In genomic region chr12:6116481-6117021, GRCh38 we compare ENCODE assay signal across 1 cellular context.
TF ChIP-seq lines count a peak whose summit lies in the region.

No MANE protein-coding gene starts in this region.

TF ChIP-seq in H1, 55 proteins besides CTCF, POLR2A, EP300 and RAD21 (continued from another document):
- no peak for TF ChIP-seq ATF2 (IDR thresholded peaks at IDR 0.05; ENCODE audit: low read length)
- no peak for TF ChIP-seq POU5F1 (IDR thresholded peaks at IDR 0.05; ENCODE audit: low read depth, low read length)
- TF ChIP-seq HDAC2 (IDR thresholded peaks at IDR 0.05; ENCODE audit: borderline replicate concordance in 1 of 2, low read depth in 2 of 2, low read length in 2 of 2): no peak
- no peak for TF ChIP-seq KDM4A (IDR thresholded peaks at IDR 0.05; ENCODE audit: low read depth, low read length, severe bottlenecking)
- TF ChIP-seq EGR1 (IDR thresholded peaks at IDR 0.05; ENCODE audit: borderline replicate concordance, low read depth, low read length): no peak
- no peak for TF ChIP-seq RNF2 (IDR thresholded peaks at IDR 0.05; ENCODE audit: borderline replicate concordance, low read depth, low read length, missing control alignments, poor library complexity, severe bottlenecking)
- TF ChIP-seq KDM5A (IDR thresholded peaks at IDR 0.05; ENCODE audit: low read length): no peak
- no peak for TF ChIP-seq ATF3 (IDR thresholded peaks at IDR 0.05; ENCODE audit: insufficient read depth, low read depth, low read length)
- no peak for TF ChIP-seq TCF12 (IDR thresholded peaks at IDR 0.05; ENCODE audit: low read depth, low read length)
